19 cellular contexts compared by ENCODE assay signal in the genomic region with DNA sequence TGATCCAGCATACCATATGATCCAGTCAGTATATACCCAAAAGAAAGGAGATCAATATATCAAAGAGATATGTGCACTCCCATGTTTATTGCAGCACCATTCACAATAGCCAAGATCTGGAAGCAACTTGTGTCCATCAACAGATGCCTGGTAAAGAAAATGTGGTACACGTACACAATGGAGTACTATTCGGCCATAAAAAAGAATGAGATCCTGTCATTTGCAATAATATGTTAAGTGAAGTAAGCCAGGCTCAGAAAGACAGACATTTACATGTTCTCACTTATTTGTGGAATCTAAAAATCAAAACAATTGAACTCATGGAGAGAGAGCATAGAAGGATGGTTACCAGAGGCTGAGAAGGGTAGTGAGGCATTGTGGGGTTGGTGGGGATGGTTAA.
"Had no signal": no experiment of that assay in that cellular context is flagged by ENCODE, and none has a peak within 500 bp of the region (broad histone marks: within the 10 kb centered on the region; RNA-seq: fewer than 3 reads in every experiment).

No MANE protein-coding gene starts in this region.

- H3K4me1 Mint-ChIP-seq: activated naive CD8-positive, alpha-beta T cell treated with anti-CD3 and anti-CD28 coated beads, Interleukin-2, amount 10 ng/mL, durations not matched to agents 7 days and 5 days; WTC11 had no signal

- FAIRE-seq: TTC549 had no signal

- H3K4me3 ChIP-seq: skin epidermis, tibial artery, vagina had no signal

- ATAC-seq: natural killer cell treated with Interleukin-12 subunit alpha and Interleukin-12 subunit beta and Interleukin-15 and Interleukin-18, amount 100 ng/mL, for 72 hours; WTC11 had no signal

- H3K9me3 Mint-ChIP-seq: activated naive CD8-positive, alpha-beta T cell treated with anti-CD3 and anti-CD28 coated beads, Interleukin-2, amount 10 ng/mL, durations not matched to agents 7 days and 5 days; activated T-helper 2 cell treated with anti-CD3 and anti-CD28 coated beads, Interferon-gamma antibody, Interleukin-2, Interleukin-4, amounts not matched to agents 10 μg/mL and 5 μg/mL and 100 μg/mL, durations not matched to agents 14 hours and 24 hours and 36 hours; immature natural killer cell; natural killer cell treated with Interleukin-12 subunit alpha and Interleukin-12 subunit beta and Interleukin-15 and Interleukin-18, amount 100 ng/mL, for 72 hours; WTC11 had no signal

- H3K27ac ChIP-seq: epithelial cell of prostate, skin epidermis, tibial artery, vagina had no signal

- H3K9me3 ChIP-seq: tibial artery, vagina had no signal

- H3K4me3 Mint-ChIP-seq: activated naive CD8-positive, alpha-beta T cell treated with anti-CD3 and anti-CD28 coated beads, Interleukin-2, amount 10 ng/mL, durations not matched to agents 7 days and 5 days; immature natural killer cell; natural killer cell treated with Interleukin-12 subunit alpha and Interleukin-12 subunit beta and Interleukin-15 and Interleukin-18, amount 100 ng/mL, for 72 hours; WTC11 had no signal

- H3K27me3 ChIP-seq: tibial artery, vagina had no signal

- H3K27me3 Mint-ChIP-seq: activated naive CD8-positive, alpha-beta T cell treated with anti-CD3 and anti-CD28 coated beads, Interleukin-2, amount 10 ng/mL, durations not matched to agents 7 days and 5 days; natural killer cell treated with Interleukin-12 subunit alpha and Interleukin-12 subunit beta and Interleukin-15 and Interleukin-18, amount 100 ng/mL, for 72 hours had no signal

- H3K27ac Mint-ChIP-seq: activated naive CD8-positive, alpha-beta T cell treated with anti-CD3 and anti-CD28 coated beads, Interleukin-2, amount 10 ng/mL, durations not matched to agents 7 days and 5 days; activated T-helper 2 cell treated with anti-CD3 and anti-CD28 coated beads, Interferon-gamma antibody, Interleukin-2, Interleukin-4, amounts not matched to agents 10 μg/mL and 5 μg/mL and 100 μg/mL, durations not matched to agents 14 hours and 24 hours and 36 hours; natural killer cell treated with Interleukin-12 subunit alpha and Interleukin-12 subunit beta and Interleukin-15 and Interleukin-18, amount 100 ng/mL, for 72 hours; WTC11 had no signal

- DNase-seq: activated CD4-positive, alpha-beta T cell treated with anti-CD3 and anti-CD28 coated beads for 48 hours; activated CD8-positive, alpha-beta memory T cell treated with anti-CD3 and anti-CD28 coated beads, Interleukin-2, amount 50 U/mL, for 48 hours; activated naive CD8-positive, alpha-beta T cell treated with anti-CD3 and anti-CD28 coated beads, Interleukin-2, amount 10 ng/mL, durations not matched to agents 7 days and 5 days; anterior cingulate cortex; dermis blood vessel endothelial cell; foreskin melanocyte; immature natural killer cell; posterior cingulate gyrus; stimulated activated CD4-positive, alpha-beta T cell treated with anti-CD3 and anti-CD28 coated beads, Interleukin-15, amount 100 ng/mL, for 24 hours; stimulated activated CD4-positive, alpha-beta T cell treated with anti-CD3 and anti-CD28 coated beads, Interleukin-4, amount 100 ng/mL, for 1 hour; stimulated activated naive CD4-positive, alpha-beta T cell had no signal
